Comparison of ENCODE assay signal across 12 cellular contexts in the genomic region with DNA sequence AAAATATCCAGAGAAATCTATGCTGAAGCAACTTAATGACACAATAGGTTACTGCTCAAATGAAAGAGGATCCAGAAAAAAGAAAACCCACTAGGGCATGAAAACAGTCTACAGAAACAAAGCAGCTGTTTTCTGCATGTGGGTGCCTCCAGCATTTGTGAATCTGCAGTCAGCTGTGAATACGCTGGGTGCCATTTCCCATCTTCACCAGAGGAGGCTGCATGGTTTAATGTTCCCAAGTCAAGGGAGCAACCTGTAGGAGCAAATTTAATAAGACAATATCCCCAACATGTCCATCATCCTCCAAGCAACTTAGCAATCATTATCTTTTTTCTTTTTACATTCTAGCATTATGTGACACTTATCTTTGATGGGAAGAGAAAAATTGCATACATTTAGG.
DNase-seq lines count a peak whose midpoint lies in the region; ATAC-seq, FAIRE-seq and TF ChIP-seq lines count a peak whose summit lies in the region.
"Had no signal": no experiment of that assay in that cellular context is flagged by ENCODE, and none has a peak within 500 bp of the region (broad histone marks: within the 10 kb centered on the region; RNA-seq: fewer than 3 reads in every experiment).

No MANE protein-coding gene starts in this region.

- no peak for TF ChIP-seq POLR2A in GM12891 (IDR thresholded peaks at IDR 0.05; ENCODE audit: low read depth, low read length)

- H3K27ac Mint-ChIP-seq in activated T-helper 2 cell treated with anti-CD3 and anti-CD28 coated beads, Interferon-gamma antibody, Interleukin-2, Interleukin-4, amounts not matched to agents 10 μg/mL and 5 μg/mL and 100 μg/mL, durations not matched to agents 14 hours and 24 hours and 36 hours: no peak overlapping the region
- H3K27ac Mint-ChIP-seq: activated naive CD4-positive, alpha-beta T cell treated with anti-CD3 and anti-CD28 coated beads, Interleukin-2, amount 50 U/mL, for 24 hours; IgD-negative memory B cell; T-helper 2 cell treated with Interferon-gamma antibody and Interleukin-4, amounts not matched to agents 5 μg/mL and 100 μg/mL, for 36 hours had no signal

- H3K36me3 Mint-ChIP-seq in activated T-helper 2 cell treated with anti-CD3 and anti-CD28 coated beads, Interferon-gamma antibody, Interleukin-2, Interleukin-4, amounts not matched to agents 10 μg/mL and 5 μg/mL and 100 μg/mL, durations not matched to agents 14 hours and 24 hours and 36 hours (ENCODE audit: low read depth): no peaks in the 10 kb centered on the region
- H3K36me3 Mint-ChIP-seq: activated naive CD4-positive, alpha-beta T cell treated with anti-CD3 and anti-CD28 coated beads, Interleukin-2, amount 50 U/mL, for 24 hours; IgD-negative memory B cell had no signal

- CTCF ChIA-PET in RWPE1 (lab: Yijun Ruan, JAX): interaction anchor here (0.7 to 1.0 kb wide), 2 partner anchors 27 to 77 kb away, joined by 3 read pairs; no protein-coding TSS in a partner anchor

- intact Hi-C loops in activated T-helper 2 cell treated with anti-CD3 and anti-CD28 coated beads, Interferon-gamma antibody, Interleukin-2, Interleukin-4, amounts not matched to agents 10 μg/mL and 5 μg/mL and 100 μg/mL, durations not matched to agents 14 hours and 24 hours and 36 hours (cut with micrococcal nuclease): no loop called here

- TF ChIP-seq CTCF in AG09309 (IDR thresholded peaks at IDR 0.05; ENCODE audit: control insufficient read depth, insufficient read depth, low read depth, low read length, missing control alignments) (peak; percentile 22), RWPE1 (conservative IDR thresholded peaks at IDR 0.05; ENCODE audit: low read depth) (0 out of 2 replicates have a peak, but pooled peaks have one; percentile 7)

- H3K9me3 Mint-ChIP-seq in activated T-helper 2 cell treated with anti-CD3 and anti-CD28 coated beads, Interferon-gamma antibody, Interleukin-2, Interleukin-4, amounts not matched to agents 10 μg/mL and 5 μg/mL and 100 μg/mL, durations not matched to agents 14 hours and 24 hours and 36 hours: no peaks in the 10 kb centered on the region

- POLR2A ChIA-PET in RWPE1 (lab: Yijun Ruan, JAX; ENCODE audit: low non-redundant PET): no interaction called here

- FAIRE-seq in GM12891 (lab: Jason Lieb, UNC): no peak

- H3K27ac ChIP-seq in RWPE1: no peak overlapping the region
- H3K27ac ChIP-seq: heart right ventricle had no signal

- H3K4me1 Mint-ChIP-seq in activated T-helper 2 cell treated with anti-CD3 and anti-CD28 coated beads, Interferon-gamma antibody, Interleukin-2, Interleukin-4, amounts not matched to agents 10 μg/mL and 5 μg/mL and 100 μg/mL, durations not matched to agents 14 hours and 24 hours and 36 hours (ENCODE audit: low read depth): no peaks in the 10 kb centered on the region
- H3K4me1 Mint-ChIP-seq: activated naive CD4-positive, alpha-beta T cell treated with anti-CD3 and anti-CD28 coated beads, Interleukin-2, amount 50 U/mL, for 24 hours; IgD-negative memory B cell had no signal

- no peak overlapping the region for H3K4me3 Mint-ChIP-seq in activated T-helper 2 cell treated with anti-CD3 and anti-CD28 coated beads, Interferon-gamma antibody, Interleukin-2, Interleukin-4, amounts not matched to agents 10 μg/mL and 5 μg/mL and 100 μg/mL, durations not matched to agents 14 hours and 24 hours and 36 hours (ENCODE audit: low read depth)
- H3K4me3 Mint-ChIP-seq: activated naive CD4-positive, alpha-beta T cell treated with anti-CD3 and anti-CD28 coated beads, Interleukin-2, amount 50 U/mL, for 24 hours; IgD-negative memory B cell; T-helper 2 cell treated with Interferon-gamma antibody and Interleukin-4, amounts not matched to agents 5 μg/mL and 100 μg/mL, for 36 hours had no signal

- H3K27me3 Mint-ChIP-seq in activated T-helper 2 cell treated with anti-CD3 and anti-CD28 coated beads, Interferon-gamma antibody, Interleukin-2, Interleukin-4, amounts not matched to agents 10 μg/mL and 5 μg/mL and 100 μg/mL, durations not matched to agents 14 hours and 24 hours and 36 hours (ENCODE audit: low read depth): no peaks in the 10 kb centered on the region
- H3K27me3 Mint-ChIP-seq: activated naive CD4-positive, alpha-beta T cell treated with anti-CD3 and anti-CD28 coated beads, Interleukin-2, amount 50 U/mL, for 24 hours; IgD-negative memory B cell had no signal

- ATAC-seq in GM21786 (IDR thresholded peaks at IDR 0.05; ENCODE audit: unreplicated experiment): peak; percentile 47
- no peak for ATAC-seq in GM18858 (IDR thresholded peaks at IDR 0.05; ENCODE audit: unreplicated experiment)
- ATAC-seq: heart right ventricle had no signal

- no peak overlapping the region for H3K4me3 ChIP-seq in AG09309 (ENCODE audit: control insufficient read depth, low read depth, low read length)
- H3K4me3 ChIP-seq: heart right ventricle had no signal

- no peak for DNase-seq in AG09309 (ENCODE audit: low read depth)
- peak; percentile 27 for DNase-seq in RWPE1 (ENCODE audit: low spot score)
- peak; percentile 24 for DNase-seq in iPS-NIHi7 (ENCODE audit: extremely low spot score)
- no peak for DNase-seq in GM19238 (ENCODE audit: insufficient read length, low spot score)
- DNase-seq in GM12891 (ENCODE audit: insufficient read length, low spot score): no peak
- no peak for DNase-seq in activated T-helper 2 cell treated with anti-CD3 and anti-CD28 coated beads, Interferon-gamma antibody, Interleukin-2, Interleukin-4, amounts not matched to agents 10 μg/mL and 5 μg/mL and 100 μg/mL, durations not matched to agents 14 hours and 24 hours and 36 hours (ENCODE audit: low spot score)
- DNase-seq: heart right ventricle had no signal

TF ChIP-seq in GM12891, 5 proteins besides CTCF, POLR2A, EP300 and RAD21:
- no peak for TF ChIP-seq POLR2AphosphoS5 (IDR thresholded peaks at IDR 0.05; ENCODE audit: low read depth, low read length)
- no peak for TF ChIP-seq TAF1 (IDR thresholded peaks at IDR 0.05; ENCODE audit: low read depth, low read length)
- no peak for TF ChIP-seq PAX5 (IDR thresholded peaks at IDR 0.05; ENCODE audit: insufficient read depth, low read length, severe bottlenecking)
- no peak for TF ChIP-seq SPI1 (IDR thresholded peaks at IDR 0.05; ENCODE audit: low read depth, low read length)
- no peak for TF ChIP-seq POU2F2 (IDR thresholded peaks at IDR 0.05; ENCODE audit: low read depth, low read length)
TF ChIP-seq in GM12891: peak in this region for 0.

Comparison
In these comparisons a context has a peak if more than half of its experiments do, and no peak if none do; other contexts are left out.
1. DNase-seq: peak in RWPE1 (single experiment) and iPS-NIHi7 (single experiment); none in AG09309 (single experiment), GM19238 (single experiment), GM12891 (single experiment) and activated T-helper 2 cell treated with anti-CD3 and anti-CD28 coated beads, Interferon-gamma antibody, Interleukin-2, Interleukin-4, amounts not matched to agents 10 μg/mL and 5 μg/mL and 100 μg/mL, durations not matched to agents 14 hours and 24 hours and 36 hours (single experiment).